ENCODE assay signal across 21 cellular contexts in genomic region chr10:16814081-16814480, GRCh38. TPM values are rescaled to one million over a fixed set of nuclear protein-coding genes. Genes with fewer than 3 reads are reported as not detected.
A peak's percentile ranks its signal among the peaks of the same experiment; 100 is the strongest.
DNase-seq lines count a peak whose midpoint lies in the region; ATAC-seq, FAIRE-seq and TF ChIP-seq lines count a peak whose summit lies in the region.
"Had no signal": no experiment of that assay in that cellular context is flagged by ENCODE, and none has a peak within 500 bp of the region (broad histone marks: within the 10 kb centered on the region; RNA-seq: fewer than 3 reads in every experiment).

No MANE protein-coding gene starts in this region.

- H3K79me2 ChIP-seq in HepG2 (ENCODE audit: insufficient read depth, low read length), result peaks cover 10% of the 10 kb centered on the region

- H3K36me3 ChIP-seq in HepG2 (replicated peaks in 1 of 2; ENCODE audit: control insufficient read depth in 1 of 2, insufficient read depth in 2 of 2, low read length in 2 of 2) (no peaks in the 10 kb centered on the region), right lobe of liver (no peaks in the 10 kb centered on the region), spleen (peaks cover 0 to 31% (median 0%) of the 10 kb centered on the region in 6 donors), tibial artery (no peaks in the 10 kb centered on the region)
- H3K36me3 ChIP-seq: BE2C had no signal

- H3K9me3 Mint-ChIP-seq in CD4-positive, alpha-beta T cell, result no peaks in the 10 kb centered on the region
- H3K9me3 Mint-ChIP-seq in WTC11, result no peaks in the 10 kb centered on the region
- peaks cover 0 to 4% of the 10 kb centered on the region in 2 donors for H3K9me3 Mint-ChIP-seq in activated naive CD4-positive, alpha-beta T cell treated with anti-CD3 and anti-CD28 coated beads, Interleukin-2, amount 50 U/mL, for 72 hours
- H3K9me3 Mint-ChIP-seq: CD14-positive monocyte; CD8-positive, alpha-beta memory T cell had no signal

- ATAC-seq in HepG2, result no peak
- ATAC-seq in right lobe of liver, result no peak
- no peak for ATAC-seq in CD4-positive, alpha-beta T cell (ENCODE audit: poor library complexity)
- ATAC-seq in WTC11, result no peak
- no peak for ATAC-seq in activated naive CD4-positive, alpha-beta T cell treated with anti-CD3 and anti-CD28 coated beads, Interleukin-2, amount 50 U/mL, for 72 hours
- ATAC-seq: HCT116 had no signal

- no peaks in the 10 kb centered on the region for H4K20me1 ChIP-seq in HepG2 (ENCODE audit: insufficient read depth, low read length)

- WGBS in HepG2 (ENCODE audit: low lambda C conversion rate), result 95% methylated on average over 4 of the region's 4 CpGs
- WGBS in right lobe of liver (ENCODE audit: insufficient coverage, low coverage, low lambda C conversion rate, missing lambda C conversion rate), result 89% methylated on average over 4 of the region's 4 CpGs
- 86 to 99% (median 94%) methylated on average over 4 of the region's 4 CpGs for WGBS in spleen, 5 donors

- H3K4me2 ChIP-seq in HepG2 (ENCODE audit: low read depth, low read length), result no peak overlapping the region
- H3K4me2 ChIP-seq: KMS-11 had no signal

- H3K4me1 ChIP-seq in HepG2 (ENCODE audit: insufficient read depth, low read length) (peaks cover 27% of the 10 kb centered on the region), right lobe of liver (peaks cover 0 to 4% (median 0%) of the 10 kb centered on the region in 4 donors), spleen (peaks cover 9 to 89% (median 54%) of the 10 kb centered on the region in 6 donors), tibial artery (peaks cover 4 to 61% (median 26%) of the 10 kb centered on the region in 4 donors)
- H3K4me1 ChIP-seq: BE2C had no signal

- FAIRE-seq in HepG2 (lab: Jason Lieb, UNC), result no peak
- FAIRE-seq: A204.1, G401.6, GM12892, GM18507, H54 had no signal

- no peak for TF ChIP-seq CTCF in HepG2 (CRISPR knock-in tag; IDR thresholded peaks at IDR 0.05)
- no peak for TF ChIP-seq CTCF in right lobe of liver (IDR thresholded peaks at IDR 0.05)
- TF ChIP-seq CTCF in CD4-positive, alpha-beta T cell (IDR thresholded peaks at IDR 0.05), result no peak
- TF ChIP-seq CTCF in WTC11 (IDR thresholded peaks at IDR 0.05), result no peak
- no peak for TF ChIP-seq CTCF in spleen (IDR thresholded peaks at IDR 0.05 in 8 of 11, conservative IDR thresholded peaks at IDR 0.05 in 3 of 11)
- TF ChIP-seq CTCF in tibial artery (IDR thresholded peaks at IDR 0.05), result no peak

- H3K9ac ChIP-seq in HepG2 (ENCODE audit: insufficient read depth, low read depth, low read length), result no peak overlapping the region
- H3K9ac ChIP-seq: GM23248, KMS-11 had no signal

- H2AFZ ChIP-seq in HepG2 (ENCODE audit: low read length), result no peak overlapping the region
- H2AFZ ChIP-seq: GM23248 had no signal

- CTCF ChIA-PET in HepG2 (lab: Yijun Ruan, JAX; ENCODE audit: low intra/inter-chr PET ratio, low total read pairs), result no interaction called here
- CTCF ChIA-PET in CD4-positive, alpha-beta T cell (lab: Charles Lee), result interaction anchor here (0.7 kb wide), 3 partner anchors 9 to 1770 kb away, joined by 3 to 4 read pairs (median 3); no protein-coding TSS in a partner anchor
- CTCF ChIA-PET in WTC11 (lab: Charles Lee), result no interaction called here

- no peak for TF ChIP-seq RAD21 in HepG2 (CRISPR knock-in tag; IDR thresholded peaks at IDR 0.05)

- H3K36me3 Mint-ChIP-seq in CD4-positive, alpha-beta T cell (ENCODE audit: low read depth), result peaks cover 52% of the 10 kb centered on the region
- H3K36me3 Mint-ChIP-seq in WTC11, result peaks cover 5% of the 10 kb centered on the region; the same call in 1 of the 2 replicates
- peaks cover 16 to 26% of the 10 kb centered on the region in 2 donors for H3K36me3 Mint-ChIP-seq in activated naive CD4-positive, alpha-beta T cell treated with anti-CD3 and anti-CD28 coated beads, Interleukin-2, amount 50 U/mL, for 72 hours

- TF ChIP-seq POLR2A in HepG2 (IDR thresholded peaks at IDR 0.05; ENCODE audit: insufficient read depth in 1 of 2, low read depth in 2 of 2, low read length in 2 of 2), result no peak
- TF ChIP-seq POLR2A in right lobe of liver (IDR thresholded peaks at IDR 0.05), result no peak
- TF ChIP-seq POLR2A in spleen (IDR thresholded peaks at IDR 0.05), result no peak

- TF ChIP-seq EP300 in HepG2 (IDR thresholded peaks at IDR 0.05; ENCODE audit: low read depth in 2 of 2, low read length in 2 of 2), result no peak
- no peak for TF ChIP-seq EP300 in HepG2 (CRISPR knock-in tag; IDR thresholded peaks at IDR 0.05; ENCODE audit: borderline replicate concordance)

- intact Hi-C loops in HepG2 (cut with micrococcal nuclease; ENCODE audit: unreplicated experiment) (loop anchor here (10.0 kb wide), 1 partner anchor 939 kb away; no protein-coding TSS in a partner anchor), right lobe of liver (cut with DNase I) (no loop called here), spleen (cut with DNase I; ENCODE audit: low total_unique reads) (loop anchor here (10.0 kb wide), 1 partner anchor 379 kb away; the partner anchor contains the start of gene PTER), tibial artery (cut with DNase I; ENCODE audit: low total_unique reads) (no loop called here)
- intact Hi-C loops in CD4-positive, alpha-beta T cell (cut with DNase I, micrococcal nuclease), result no loop called here

- H3K4me1 Mint-ChIP-seq in CD4-positive, alpha-beta T cell (ENCODE audit: low read depth), result peaks cover 67% of the 10 kb centered on the region
- H3K4me1 Mint-ChIP-seq in WTC11, result peaks cover 12% of the 10 kb centered on the region

- H3K4me3 ChIP-seq in HepG2 (replicated peaks in 1 of 3; ENCODE audit: insufficient read depth in 1 of 3, low read depth in 2 of 3, low read length in 3 of 3) (no peak overlapping the region), right lobe of liver (no peak overlapping the region), spleen (no peak overlapping the region), tibial artery (no peak overlapping the region)
- H3K4me3 ChIP-seq: GM23248 had no signal

- H3K27ac ChIP-seq in HepG2 (ENCODE audit: extremely low read length, insufficient read depth, low read length) (no peak overlapping the region), right lobe of liver (no peak overlapping the region), spleen (no peak overlapping the region), tibial artery (no peak overlapping the region)
- no peak overlapping the region for H3K27ac ChIP-seq in CD4-positive, alpha-beta T cell (ENCODE audit: low read depth, low read length)
- H3K27ac ChIP-seq: GM23248, KMS-11 had no signal

- H3K27me3 ChIP-seq in HepG2 (ENCODE audit: control insufficient read depth in 1 of 2, insufficient read depth in 2 of 2, low read length in 2 of 2) (peaks cover 0 to under 1% of the 10 kb centered on the region in 2 experiments; a peak in 1 of 5 replicates), right lobe of liver (no peaks in the 10 kb centered on the region), spleen (replicated peaks in 1 of 7) (no peaks in the 10 kb centered on the region), tibial artery (no peaks in the 10 kb centered on the region)
- no peaks in the 10 kb centered on the region for H3K27me3 ChIP-seq in CD4-positive, alpha-beta T cell (ENCODE audit: control insufficient read depth, insufficient read depth, low read length)
- H3K27me3 ChIP-seq: BE2C had no signal

- H3K27ac Mint-ChIP-seq in CD4-positive, alpha-beta T cell, result peak overlapping the region; percentile 33
- no peak overlapping the region for H3K27ac Mint-ChIP-seq in WTC11
- no peak overlapping the region for H3K27ac Mint-ChIP-seq in activated naive CD4-positive, alpha-beta T cell treated with anti-CD3 and anti-CD28 coated beads, Interleukin-2, amount 50 U/mL, for 72 hours
- H3K27ac Mint-ChIP-seq: CD14-positive monocyte had no signal

- H3K4me3 Mint-ChIP-seq in CD4-positive, alpha-beta T cell, result peak overlapping the region; percentile 9
- H3K4me3 Mint-ChIP-seq in WTC11, result no peak overlapping the region
- H3K4me3 Mint-ChIP-seq: CD14-positive monocyte had no signal

- POLR2A ChIA-PET in HepG2 (lab: Yijun Ruan, JAX) (no interaction called here), WTC11 (lab: Charles Lee) (interaction anchor here (0.5 kb wide), 1 partner anchor 265 kb away, joined by 3 read pairs; no protein-coding TSS in a partner anchor)
- POLR2A ChIA-PET in CD4-positive, alpha-beta T cell (lab: Charles Lee), result interaction anchor here (1.1 kb wide), 1 partner anchor 635 kb away, joined by 3 read pairs; no protein-coding TSS in a partner anchor

- no peaks in the 10 kb centered on the region for H3K27me3 Mint-ChIP-seq in CD4-positive, alpha-beta T cell
- peaks cover 3% of the 10 kb centered on the region; the same call in 1 of the 2 replicates for H3K27me3 Mint-ChIP-seq in WTC11 (ENCODE audit: low read depth)

- DNase-seq in HepG2 (ENCODE audit: low spot score) (no peak), right lobe of liver (no peak), WTC11 (ENCODE audit: low spot score) (no peak), spleen (peak; percentile 65), tibial artery (no peak), GF-D8 (lab: John Stamatoyannopoulos, UW) (no peak)
- DNase-seq in CD4-positive, alpha-beta T cell, result no peak
- no peak for DNase-seq in activated naive CD4-positive, alpha-beta T cell treated with anti-CD3 and anti-CD28 coated beads, Interleukin-2, amount 50 U/mL, for 72 hours (ENCODE audit: low spot score in 2 of 2)
- DNase-seq: ACHN; BE2C; CD8-positive, alpha-beta memory T cell; COR-L47; GM23248 had no signal

- H3K9me3 ChIP-seq in HepG2 (ENCODE audit: low read length) (no peaks in the 10 kb centered on the region), right lobe of liver (no peaks in the 10 kb centered on the region), spleen (no peaks in the 10 kb centered on the region), tibial artery (no peaks in the 10 kb centered on the region)
- H3K9me3 ChIP-seq in CD4-positive, alpha-beta T cell (ENCODE audit: control insufficient read depth, low read length), result no peaks in the 10 kb centered on the region
- H3K9me3 ChIP-seq: BE2C had no signal

- in situ Hi-C loops in HepG2 (cut with HindIII; ENCODE audit: extremely low pct_ligation_motif_present, low pct_unique_long_range_greater_than_20kb), result no loop called here

- BruUV-seq in HepG2 (replicated peaks; lab: Mats Ljungman, UMichigan), result no TSS peak

RNA-seq across cellular contexts. Expression of gene RSU1, which starts 3.1 kb away (rescaled TPM):
- 35.1 and 49.7 TPM in 2 replicates for total RNA-seq in HepG2 (2016; rRNA removed; fragmentation: Illumina TruSeq; extraction: Trizol)
- 15.6 and 15.7 TPM in 2 replicates for total RNA-seq in HepG2 (2016; cell fraction: cytosol; rRNA removed; fragmentation: Illumina TruSeq; extraction: Trizol; ENCODE audit: low read depth)
- 35.5 and 50.0 TPM in 2 replicates for total RNA-seq in HepG2 (2016; cell fraction: insoluble cytoplasmic fraction; rRNA removed; fragmentation: Illumina TruSeq; extraction: Trizol)
- 17.5 and 18.7 TPM in 2 replicates for total RNA-seq in HepG2 (2016; cell fraction: membrane; rRNA removed; fragmentation: Illumina TruSeq; extraction: Trizol)
- 20.4 and 20.9 TPM in 2 replicates for total RNA-seq in HepG2 (2016; cell fraction: nucleus; rRNA removed; fragmentation: Illumina TruSeq; extraction: Trizol)
- polyA plus RNA-seq in HepG2 (2011; rRNA removed), result 29.1 and 32.3 TPM in 2 replicates
- 25.6 and 34.1 TPM in 2 replicates for polyA plus RNA-seq in HepG2 (2011; cell fraction: cytosol; rRNA removed)
- polyA plus RNA-seq in HepG2 (2011; cell fraction: nucleus; rRNA removed), result 8.2 and 11.1 TPM in 2 replicates
- polyA plus RNA-seq in HepG2 (2012), result 14.7 and 19.0 TPM in 2 replicates
- 13.0 and 14.4 TPM in 2 replicates for polyA plus RNA-seq in HepG2 (2016; cell fraction: cytosol; fragmentation: Illumina TruSeq; extraction: Trizol; ENCODE audit: low read depth)
- 77.0 and 78.1 TPM in 2 replicates for polyA plus RNA-seq in HepG2 (2016; cell fraction: insoluble cytoplasmic fraction; fragmentation: Illumina TruSeq; extraction: Trizol; ENCODE audit: low read depth)
- 16.3 and 17.1 TPM in 2 replicates for polyA plus RNA-seq in HepG2 (2016; cell fraction: membrane; fragmentation: Illumina TruSeq; extraction: Trizol; ENCODE audit: low read depth)
- polyA plus RNA-seq in HepG2 (2016; cell fraction: nucleus; fragmentation: Illumina TruSeq; extraction: Trizol; ENCODE audit: insufficient read depth, low read depth), result 27.2 and 28.1 TPM in 2 replicates
- polyA minus RNA-seq in HepG2 (2011; rRNA and poly(A)+ RNA removed; ENCODE audit: low replicate concordance), result 18.3 and 23.1 TPM in 2 replicates
- 18.7 and 20.7 TPM in 2 replicates for polyA minus RNA-seq in HepG2 (2011; cell fraction: cytosol; rRNA and poly(A)+ RNA removed)
- polyA minus RNA-seq in HepG2 (2011; cell fraction: nucleus; rRNA and poly(A)+ RNA removed), result 10.7 and 20.3 TPM in 2 replicates
- total RNA-seq in right lobe of liver, result 10 to 100 TPM; 24.1 to 44.5 (median 28.4) TPM
- total RNA-seq in CD4-positive, alpha-beta T cell, result 10 to 100 TPM; 26.2 to 28.8 TPM
- total RNA-seq in WTC11 (2021), result 46.4 to 52.4 TPM (median 51.8 TPM) in 3 replicates
- 10 to 100 TPM; 58.4 to 81.7 (median 67.3) TPM for total RNA-seq in spleen
- polyA plus RNA-seq in spleen, result 10 to 100 TPM; 20.5 to 38.6 (median 38.1) TPM
- total RNA-seq in activated naive CD4-positive, alpha-beta T cell treated with anti-CD3 and anti-CD28 coated beads, Interleukin-2, amount 50 U/mL, for 72 hours, result 10 to 100 TPM; 50.9 to 52.0 TPM

Comparison
In these comparisons a context has a peak if more than half of its experiments do, and no peak if none do; other contexts are left out.
1. intact Hi-C loops: an anchor here in HepG2 (10.0 kb wide) and spleen (10.0 kb wide); none called in right lobe of liver, CD4-positive, alpha-beta T cell and tibial artery.
2. Of the 50 proteins assayed by ChIP-seq in both HepG2 and WTC11: peak only in HepG2: none; only in WTC11: none; in both: ZNF121; in neither: 49.